10 cellular contexts compared by ENCODE assay signal in the genomic region with DNA sequence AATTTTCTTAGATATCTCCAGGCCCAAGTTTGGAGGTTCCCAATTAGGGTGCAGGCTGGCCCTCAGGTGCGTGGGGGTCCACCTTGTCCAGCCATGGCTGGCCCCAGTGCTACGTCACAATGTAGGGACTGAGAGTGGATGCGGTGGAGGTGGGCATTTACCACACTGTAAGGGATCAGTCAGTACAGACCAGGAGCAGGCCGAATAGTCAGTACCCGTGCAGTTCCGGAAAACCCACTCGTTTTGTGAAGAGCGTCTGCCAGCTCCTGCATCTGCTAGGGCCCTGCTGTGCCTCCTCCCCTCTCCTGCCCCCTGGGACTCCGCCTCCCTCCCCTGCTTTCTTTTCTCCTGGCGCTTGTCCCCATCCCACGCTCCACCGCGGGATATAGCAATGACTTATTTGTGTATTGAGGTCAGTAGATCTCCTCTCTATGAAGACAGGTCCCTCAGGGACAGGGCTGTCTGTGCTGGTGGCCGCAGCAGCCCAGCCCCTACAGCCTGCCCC. TPM values are rescaled to one million over a fixed set of nuclear protein-coding genes. Genes with fewer than 3 reads are reported as not detected.
A peak's percentile ranks its signal among the peaks of the same experiment; 100 is the strongest.
DNase-seq lines count a peak whose midpoint lies in the region; ATAC-seq and TF ChIP-seq lines count a peak whose summit lies in the region.
"Had no signal": no experiment of that assay in that cellular context is flagged by ENCODE, and none has a peak within 500 bp of the region (broad histone marks: within the 10 kb centered on the region; RNA-seq: fewer than 3 reads in every experiment).

No MANE protein-coding gene starts in this region.

- in situ Hi-C loops in brain microvascular endothelial cell (cut with HindIII; ENCODE audit: low pct_ligation_motif_present, low sequenced_read_pairs): no loop called here

- H3K27ac Mint-ChIP-seq in nephron progenitor cell: no peak overlapping the region

- H3K4me3 Mint-ChIP-seq in nephron progenitor cell: no peak overlapping the region

- no peak for TF ChIP-seq CTCF in brain microvascular endothelial cell (IDR thresholded peaks at IDR 0.05; ENCODE audit: low read depth, low read length, missing control alignments)
- no peak for TF ChIP-seq CTCF in nephron progenitor cell (IDR thresholded peaks at IDR 0.05)
- no peak for TF ChIP-seq CTCF in mucosa of descending colon (IDR thresholded peaks at IDR 0.05)

- H3K4me3 ChIP-seq in brain microvascular endothelial cell (ENCODE audit: low read depth, low read length) (no peak overlapping the region), mucosa of descending colon (no peak overlapping the region)

- H3K27me3 ChIP-seq in brain microvascular endothelial cell (replicated peaks): no peaks in the 10 kb centered on the region

- peaks cover 25% of the 10 kb centered on the region for H3K27me3 Mint-ChIP-seq in nephron progenitor cell (ENCODE audit: low read depth, poor library complexity)

- no peaks in the 10 kb centered on the region for H3K9me3 Mint-ChIP-seq in nephron progenitor cell

- no peaks in the 10 kb centered on the region for H3K4me1 ChIP-seq in mucosa of descending colon (ENCODE audit: low read depth)

- H3K4me1 Mint-ChIP-seq in nephron progenitor cell: peaks cover 36% of the 10 kb centered on the region

- H3K9me3 ChIP-seq in mucosa of descending colon: no peaks in the 10 kb centered on the region

- no peaks in the 10 kb centered on the region for H3K36me3 Mint-ChIP-seq in nephron progenitor cell (ENCODE audit: low read depth)

- intact Hi-C loops in mucosa of descending colon (cut with DNase I, micrococcal nuclease): no loop called here

- H3K27ac ChIP-seq in brain microvascular endothelial cell: peak overlapping the region; percentile 84
- H3K27ac ChIP-seq: HL-60 had no signal

- no peak for ATAC-seq in mucosa of descending colon

- DNase-seq in D341Med (ENCODE audit: low spot score) (peak; percentile 39), NCI-H2081 treated with DMSO at 0.1 percent for 48 hours (lab: John Stamatoyannopoulos, UW) (peak; percentile 5), brain microvascular endothelial cell (peak; percentile 81), nephron progenitor cell (peak; percentile 43), cerebellar nuclear complex (lab: John Stamatoyannopoulos, UW) (no peak), mucosa of descending colon (no peak)
- DNase-seq in activated naive CD4-positive, alpha-beta T cell (lab: John Stamatoyannopoulos, UW): no peak
- DNase-seq in stimulated activated CD4-positive, alpha-beta T cell treated with anti-CD3 and anti-CD28 coated beads, Interleukin-1b, Interleukin-23, amount 100 ng/mL, for 48 hours: no peak
- DNase-seq: activated gamma-delta T cell had no signal

- H3K36me3 ChIP-seq in brain microvascular endothelial cell (replicated peaks) (no peaks in the 10 kb centered on the region), mucosa of descending colon (ENCODE audit: low read depth) (no peaks in the 10 kb centered on the region)

RNA-seq across cellular contexts. Expression of gene SEPTIN5, which starts 50.4 kb away (rescaled TPM):
- total RNA-seq in mucosa of descending colon: 10 to 100 TPM in 1 of 3 donors, 1 to 10 TPM in 2; 1.2 to 17.8 (median 2.7) TPM

RNA-seq across cellular contexts. Expression of gene GP1BB, which starts 59.5 kb away (rescaled TPM):
- 1 to 10 TPM in 1 of 3 donors, under 1 TPM in 2; 0.34 to 1.5 (median 0.41) TPM for total RNA-seq in mucosa of descending colon

Comparison
In these comparisons a context has a peak if more than half of its experiments do, and no peak if none do; other contexts are left out.
1. DNase-seq: peak in D341Med (single experiment), NCI-H2081 treated with DMSO at 0.1 percent for 48 hours (single experiment), brain microvascular endothelial cell (single experiment) and nephron progenitor cell (single experiment); none in cerebellar nuclear complex (0 of 2), activated naive CD4-positive, alpha-beta T cell (0 of 4), mucosa of descending colon (0 of 3) and stimulated activated CD4-positive, alpha-beta T cell treated with anti-CD3 and anti-CD28 coated beads, Interleukin-1b, Interleukin-23, amount 100 ng/mL, for 48 hours (single experiment).